In the genomic region with DNA sequence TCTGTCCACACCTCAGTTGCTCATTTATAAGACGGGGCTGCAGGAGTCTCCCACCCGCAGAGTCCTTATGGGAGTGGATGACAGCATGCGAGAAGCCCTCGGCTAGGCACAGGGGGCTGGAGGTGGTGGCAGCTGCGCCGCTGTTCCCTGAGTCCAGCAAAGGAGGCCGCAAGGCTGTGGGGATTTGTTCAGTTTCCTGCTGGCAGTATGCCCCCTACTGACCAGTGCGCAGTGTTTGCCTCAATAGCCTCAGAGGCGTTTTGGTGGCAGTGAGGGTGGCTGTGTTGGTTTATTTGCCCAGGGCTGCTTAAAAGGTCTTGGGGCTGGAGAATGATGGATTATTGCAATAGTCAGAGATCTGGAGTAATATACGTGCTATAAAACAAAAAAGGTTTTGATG, we compare ENCODE assay signal across 10 cellular contexts.
DNase-seq lines count a peak whose midpoint lies in the region; ATAC-seq and TF ChIP-seq lines count a peak whose summit lies in the region.
"Had no signal": no experiment of that assay in that cellular context is flagged by ENCODE, and none has a peak within 500 bp of the region (broad histone marks: within the 10 kb centered on the region; RNA-seq: fewer than 3 reads in every experiment).

No MANE protein-coding gene starts in this region.

- in situ Hi-C loops in astrocyte of the cerebellum (cut with HindIII; ENCODE audit: low sequenced_read_pairs): no loop called here

- H3K27me3 ChIP-seq in kidney epithelial cell (ENCODE audit: control insufficient read depth, insufficient read depth, low read length): no peaks in the 10 kb centered on the region
- H3K27me3 ChIP-seq: left lung had no signal

- peak; percentile 19 for TF ChIP-seq CTCF in AG09309 (IDR thresholded peaks at IDR 0.05; ENCODE audit: control insufficient read depth, insufficient read depth, low read depth, low read length, missing control alignments)
- peak; percentile 43 for TF ChIP-seq CTCF in astrocyte of the cerebellum (IDR thresholded peaks at IDR 0.05; ENCODE audit: low read depth, low read length, missing control alignments)
- peak; percentile 40 for TF ChIP-seq CTCF in kidney epithelial cell (IDR thresholded peaks at IDR 0.05; ENCODE audit: insufficient read depth, low read length, poor library complexity, severe bottlenecking)

- no peak overlapping the region for H3K4me3 ChIP-seq in AG09309 (ENCODE audit: control insufficient read depth, low read depth, low read length)
- no peak overlapping the region for H3K4me3 ChIP-seq in astrocyte of the cerebellum (ENCODE audit: low read depth, low read length)
- no peak overlapping the region for H3K4me3 ChIP-seq in kidney epithelial cell (ENCODE audit: low read depth, low read length)
- H3K4me3 ChIP-seq: left lung had no signal

- CTCF ChIA-PET in HEK293T (lab: Yijun Ruan, JAX): interaction anchor here (1.0 kb wide), 2 partner anchors 12 to 17 kb away, joined by 3 to 4 read pairs; no protein-coding TSS in a partner anchor

- DNase-seq in AG09309 (ENCODE audit: low read depth) (no peak), HEK293T (ENCODE audit: extremely low spot score) (peak; percentile 31), astrocyte of the cerebellum (ENCODE audit: low read depth) (no peak), kidney epithelial cell (ENCODE audit: low read depth) (no peak), COLO829 (ENCODE audit: low spot score) (no peak), left lobe of liver (ENCODE audit: low spot score) (no peak), midbrain (lab: John Stamatoyannopoulos, UW) (no peak)
- DNase-seq: activated naive CD4-positive, alpha-beta T cell treated with anti-CD3 and anti-CD28 coated beads, Interleukin-2, amount 50 U/mL, for 16 hours; left lung had no signal

- ATAC-seq in left lobe of liver (no peak), HG03460 (IDR thresholded peaks at IDR 0.05; ENCODE audit: unreplicated experiment) (no peak)
- ATAC-seq: left lung had no signal

- H3K36me3 ChIP-seq in kidney epithelial cell (ENCODE audit: control insufficient read depth, insufficient read depth, low read length): peaks cover 2% of the 10 kb centered on the region

- POLR2A ChIA-PET in HEK293T (lab: Yijun Ruan, JAX): no interaction called here

TF ChIP-seq in HEK293T, 16 proteins besides CTCF, POLR2A, EP300 and RAD21:
- TF ChIP-seq TARDBP (IDR thresholded peaks at IDR 0.05): no peak
- no peak for TF ChIP-seq SUZ12 (IDR thresholded peaks at IDR 0.05)
